ENCODE assay signal across 27 cellular contexts in genomic region chr22:29207231-29207550, GRCh38. TPM values are rescaled to one million over a fixed set of nuclear protein-coding genes. Genes with fewer than 3 reads are reported as not detected.
DNase-seq lines count a peak whose midpoint lies in the region; ATAC-seq and TF ChIP-seq lines count a peak whose summit lies in the region.
"Had no signal": no experiment of that assay in that cellular context is flagged by ENCODE, and none has a peak within 500 bp of the region (broad histone marks: within the 10 kb centered on the region; RNA-seq: fewer than 3 reads in every experiment).

No MANE protein-coding gene starts in this region.

- TF ChIP-seq POLR2A in HCT116 (IDR thresholded peaks at IDR 0.05; ENCODE audit: borderline replicate concordance, extremely low read depth, insufficient read depth, insufficient read length), result no peak

- H3K79me2 ChIP-seq in DND-41 (ENCODE audit: insufficient read depth, low read length) (peaks cover 71% of the 10 kb centered on the region), HCT116 (ENCODE audit: insufficient read depth, low read length) (no peaks in the 10 kb centered on the region), neural cell (replicated peaks; ENCODE audit: insufficient read depth, low read length) (no peaks in the 10 kb centered on the region)

- intact Hi-C loops in HCT116 (cut with micrococcal nuclease), result loop anchor here (5.0 kb wide), 1 partner anchor 150 kb away; no protein-coding TSS in a partner anchor

- TF ChIP-seq CTCF in DND-41 (IDR thresholded peaks at IDR 0.05; ENCODE audit: borderline replicate concordance, extremely low read depth, low read length, poor library complexity, severe bottlenecking), result no peak
- no peak for TF ChIP-seq CTCF in HCT116 (IDR thresholded peaks at IDR 0.05 in 2 of 3, conservative IDR thresholded peaks at IDR 0.05 in 1 of 3; ENCODE audit: borderline replicate concordance in 1 of 3, insufficient read depth in 1 of 3, low read depth in 2 of 3, low read length in 2 of 3)
- TF ChIP-seq CTCF in chondrocyte (IDR thresholded peaks at IDR 0.05), result no peak
- TF ChIP-seq CTCF in neural cell (IDR thresholded peaks at IDR 0.05; ENCODE audit: poor library complexity, severe bottlenecking), result no peak

- peak overlapping the region; percentile 67 to 83; a peak in 3 of 4 replicates for H3K4me3 ChIP-seq in DND-41 (ENCODE audit: low read depth in 1 of 2, low read length in 2 of 2)
- peak overlapping the region in 1 of 2 experiments; percentile 82; a peak in 2 of 4 replicates for H3K4me3 ChIP-seq in HCT116 (replicated peaks in 1 of 2; ENCODE audit: low read depth in 1 of 2, low read length in 2 of 2)
- peak overlapping the region; percentile 74 for H3K4me3 ChIP-seq in neural cell (ENCODE audit: low read length)
- H3K4me3 ChIP-seq: thoracic aorta had no signal

- H3K4me3 Mint-ChIP-seq in chondrocyte (ENCODE audit: unreplicated experiment), result no peak overlapping the region
- H3K4me3 Mint-ChIP-seq: activated CD8-positive, alpha-beta T cell treated with anti-CD3 and anti-CD28 coated beads for 36 hours had no signal

- H3K36me3 ChIP-seq in DND-41 (ENCODE audit: insufficient read depth, low read length) (peaks cover 40% of the 10 kb centered on the region), HCT116 (ENCODE audit: control insufficient read depth in 1 of 2, insufficient read depth in 2 of 2, low read length in 2 of 2) (no peaks in the 10 kb centered on the region), neural cell (ENCODE audit: insufficient read depth, low read length) (no peaks in the 10 kb centered on the region)
- H3K36me3 ChIP-seq: thoracic aorta had no signal

- no peak for TF ChIP-seq RAD21 in HCT116 (IDR thresholded peaks at IDR 0.05; ENCODE audit: low read depth)
- TF ChIP-seq RAD21 in neural cell (conservative IDR thresholded peaks at IDR 0.05), result no peak

- H3K27ac ChIP-seq in DND-41 (ENCODE audit: low read length) (peak overlapping the region; percentile 83), HCT116 (ENCODE audit: low read depth, low read length) (no peak overlapping the region), neural cell (ENCODE audit: low read length) (no peak overlapping the region)
- H3K27ac ChIP-seq: HL-60, thoracic aorta had no signal

- peaks cover 7% of the 10 kb centered on the region for H3K27me3 Mint-ChIP-seq in chondrocyte (ENCODE audit: low read depth)

- no peaks in the 10 kb centered on the region for H3K27me3 ChIP-seq in DND-41 (ENCODE audit: insufficient read depth, low read length, poor library complexity)
- no peaks in the 10 kb centered on the region for H3K27me3 ChIP-seq in HCT116 (ENCODE audit: insufficient read depth, low read length)
- no peaks in the 10 kb centered on the region for H3K27me3 ChIP-seq in neural cell (ENCODE audit: insufficient read depth, low read depth, low read length)

- H3K9ac ChIP-seq in DND-41 (ENCODE audit: low read depth, low read length) (peak overlapping the region; percentile 87), HCT116 (ENCODE audit: low read length) (no peak overlapping the region), neural cell (ENCODE audit: low read length) (no peak overlapping the region)
- H3K9ac ChIP-seq: SK-N-SH had no signal

- no TSS peak for BruUV-seq in HCT116 (replicated peaks; lab: Mats Ljungman, UMichigan)

- no peak for DNase-seq in DND-41
- DNase-seq in HCT116 (ENCODE audit: low read depth, low spot score), result no peak
- DNase-seq in chondrocyte (ENCODE audit: low spot score), result no peak
- no peak for DNase-seq in SKM-1 (lab: John Stamatoyannopoulos, UW; ENCODE audit: unreplicated experiment)
- DNase-seq in EL, result no peak
- no peak for DNase-seq in NOMO-1 treated with dmso at 0.1 percent for 144 hours (lab: John Stamatoyannopoulos, UW; ENCODE audit: unreplicated experiment)
- no peak for DNase-seq in NCI-H510A (lab: John Stamatoyannopoulos, UW)
- DNase-seq: activated CD8-positive, alpha-beta T cell treated with anti-CD3 and anti-CD28 coated beads for 36 hours; activated naive CD4-positive, alpha-beta T cell treated with anti-CD3 and anti-CD28 coated beads, Interleukin-2, amount 50 U/mL, for 16 hours; AML-193; amniotic stem cell; CD4-positive, alpha-beta T cell; left colon; NCI-H1048; NCI-H1930; NCI-H2227 treated with DMSO at 0.1 percent for 48 hours; NCI-H748 treated with DMSO at 0.1 percent for 48 hours; nucleus accumbens; stimulated activated naive CD8-positive, alpha-beta T cell treated with anti-CD3 and anti-CD28 coated beads, Interleukin-15, Interleukin-2, amounts not matched to agents 100 U/mL and 50 U/mL, for 24 hours; T-helper 17 cell had no signal

- RAD21 ChIA-PET in HCT116 (lab: Charles Lee; ENCODE audit: low non-redundant PET in 1 of 2, low total read pairs in 2 of 2, uncharacterized antibody in 2 of 2, unreplicated experiment in 2 of 2), result no interaction called here

- H3K4me1 Mint-ChIP-seq in chondrocyte (ENCODE audit: low read depth), result peaks cover 9% of the 10 kb centered on the region

- no peaks in the 10 kb centered on the region for H3F3A ChIP-seq in neural cell (ENCODE audit: insufficient read depth, low read length, poor library complexity, severe bottlenecking)

- no peaks in the 10 kb centered on the region for H3K36me3 Mint-ChIP-seq in chondrocyte (ENCODE audit: low read depth)
- H3K36me3 Mint-ChIP-seq: memory B cell had no signal

- POLR2A ChIA-PET in HCT116 (lab: Charles Lee), result no interaction called here

- H3K9me3 Mint-ChIP-seq in chondrocyte (ENCODE audit: low read depth), result no peaks in the 10 kb centered on the region
- H3K9me3 Mint-ChIP-seq: activated CD8-positive, alpha-beta T cell treated with anti-CD3 and anti-CD28 coated beads for 36 hours; activated T-helper 17 cell treated with anti-CD3 and anti-CD28 coated beads, Interleukin-2, amount 50 U/mL, for 72 hours; CD4-positive, alpha-beta T cell; memory B cell had no signal

- CTCF ChIA-PET in HCT116 (lab: Charles Lee), result no interaction called here

- H3K4me2 ChIP-seq in DND-41 (ENCODE audit: insufficient read depth, low read length), result peak overlapping the region; percentile 89
- peak overlapping the region; percentile 94 for H3K4me2 ChIP-seq in HCT116 (ENCODE audit: low read length)
- no peak overlapping the region for H3K4me2 ChIP-seq in neural cell (ENCODE audit: low read length)

- H2AFZ ChIP-seq in DND-41 (ENCODE audit: low read depth, low read length) (no peak overlapping the region), HCT116 (ENCODE audit: low read depth, low read length, poor library complexity, severe bottlenecking) (no peak overlapping the region), neural cell (ENCODE audit: low read depth, low read length) (no peak overlapping the region)

- no peak for TF ChIP-seq EP300 in neural cell (conservative IDR thresholded peaks at IDR 0.05; ENCODE audit: poor library complexity, severe bottlenecking)

- H3K9me2 ChIP-seq in HCT116 (ENCODE audit: insufficient read depth) (no peaks in the 10 kb centered on the region), neural cell (ENCODE audit: insufficient read depth, low read length) (no peaks in the 10 kb centered on the region)
- H3K9me2 ChIP-seq: SK-N-SH had no signal

- H3K9me3 ChIP-seq in DND-41 (ENCODE audit: insufficient read depth, low read length, severe bottlenecking), result no peaks in the 10 kb centered on the region
- H3K9me3 ChIP-seq in HCT116 (ENCODE audit: control insufficient read depth in 1 of 2, insufficient read depth in 1 of 2, low read depth in 1 of 2, low read length in 2 of 2), result no peaks in the 10 kb centered on the region
- H3K9me3 ChIP-seq in neural cell (ENCODE audit: low read length), result no peaks in the 10 kb centered on the region
- H3K9me3 ChIP-seq: SK-N-SH, thoracic aorta had no signal

- H4K20me1 ChIP-seq in DND-41 (ENCODE audit: insufficient read depth, low read length), result peaks cover 30% of the 10 kb centered on the region; the same call in 1 of the 2 replicates
- H4K20me1 ChIP-seq in HCT116 (ENCODE audit: insufficient read depth), result no peaks in the 10 kb centered on the region
- no peaks in the 10 kb centered on the region for H4K20me1 ChIP-seq in neural cell (ENCODE audit: insufficient read depth)

- ATAC-seq in DND-41 (ENCODE audit: insufficient read depth, low read depth) (no peak), HCT116 (no peak)
- ATAC-seq: activated CD8-positive, alpha-beta T cell treated with anti-CD3 and anti-CD28 coated beads for 36 hours; activated T-helper 17 cell treated with anti-CD3 and anti-CD28 coated beads, Interleukin-2, amount 50 U/mL, for 72 hours; left colon; stimulated activated naive CD8-positive, alpha-beta T cell treated with anti-CD3 and anti-CD28 coated beads, Interleukin-15, Interleukin-2, amounts not matched to agents 100 U/mL and 50 U/mL, for 24 hours; T-helper 17 cell had no signal

- peak overlapping the region; percentile 49 for H3K27ac Mint-ChIP-seq in chondrocyte (ENCODE audit: unreplicated experiment)
- H3K27ac Mint-ChIP-seq: activated CD8-positive, alpha-beta T cell treated with anti-CD3 and anti-CD28 coated beads for 36 hours; activated T-helper 17 cell treated with anti-CD3 and anti-CD28 coated beads, Interleukin-2, amount 50 U/mL, for 72 hours; CD4-positive, alpha-beta T cell; memory B cell had no signal

- H3K4me1 ChIP-seq in DND-41 (ENCODE audit: insufficient read depth, low read length), result peaks cover 78% of the 10 kb centered on the region
- H3K4me1 ChIP-seq in HCT116 (ENCODE audit: control insufficient read depth in 1 of 2, insufficient read depth in 2 of 2, low read length in 2 of 2), result peaks cover 4 to 18% of the 10 kb centered on the region in 2 experiments; a peak in 3 of 4 replicates

TF ChIP-seq in HCT116, 20 proteins besides CTCF, POLR2A, EP300 and RAD21 (continues in another document):
- TF ChIP-seq ZNF274 (IDR thresholded peaks at IDR 0.05; ENCODE audit: low read depth, low read length) (no peak), SRF (IDR thresholded peaks at IDR 0.05; ENCODE audit: low read depth) (no peak), SP1 (IDR thresholded peaks at IDR 0.05; ENCODE audit: low read depth) (no peak), SIN3A (IDR thresholded peaks at IDR 0.05; ENCODE audit: low read depth) (no peak), EZH2 (IDR thresholded peaks at IDR 0.05) (no peak)

TF ChIP-seq in neural cell, 6 proteins besides CTCF, POLR2A, EP300 and RAD21 (continues in another document):
- TF ChIP-seq SMC3 (conservative IDR thresholded peaks at IDR 0.05; ENCODE audit: poor library complexity), result no peak
- TF ChIP-seq EZH2 (IDR thresholded peaks at IDR 0.05; ENCODE audit: borderline replicate concordance, insufficient read depth, low read length, poor library complexity, severe bottlenecking), result no peak

RNA-seq across cellular contexts. Expression of gene EMID1, which starts 1.5 kb away (rescaled TPM):
- 9.6 TPM for total RNA-seq in HCT116 (2021; ENCODE audit: unreplicated experiment)
- 13.4 and 16.1 TPM in 2 replicates for polyA plus RNA-seq in HCT116 (2012)
- total RNA-seq in chondrocyte, result 0.33 to 0.41 TPM in 2 of 3 replicates, not detected in the other
- polyA plus RNA-seq in neural cell, result 14.1 and 22.2 TPM in 2 replicates
- 9.1 and 9.5 TPM in 2 replicates for polyA minus RNA-seq in neural cell
- total RNA-seq: activated T-helper 17 cell treated with anti-CD3 and anti-CD28 coated beads, Interleukin-2, amount 50 U/mL, for 72 hours; CD4-positive, alpha-beta T cell; OCI-LY7; T-helper 17 cell had no signal
